ENCODE assay signal across 27 cellular contexts in the genomic region with DNA sequence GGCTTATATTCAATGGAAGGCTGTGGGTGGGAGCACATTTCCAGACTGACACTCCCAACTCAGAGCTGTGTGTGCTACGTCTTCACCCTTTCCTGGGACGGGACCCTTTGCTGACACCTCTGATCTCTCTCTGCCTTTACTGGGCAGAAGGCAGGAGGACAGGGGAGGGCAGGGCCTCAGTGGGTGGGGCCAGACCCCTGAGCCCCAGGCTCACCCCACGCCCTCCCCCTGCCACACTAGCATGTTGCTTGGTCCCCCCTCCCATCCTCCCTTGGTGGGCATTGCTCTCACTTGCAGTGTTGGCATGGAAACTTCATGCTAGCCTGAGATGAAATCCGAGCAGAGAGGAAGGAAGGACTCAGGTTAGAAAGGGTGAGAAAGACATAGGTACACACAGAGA. TPM values are rescaled to one million over a fixed set of nuclear protein-coding genes. Genes with fewer than 3 reads are reported as not detected.
DNase-seq lines count a peak whose midpoint lies in the region; ATAC-seq, FAIRE-seq and TF ChIP-seq lines count a peak whose summit lies in the region.
"Had no signal": no experiment of that assay in that cellular context is flagged by ENCODE, and none has a peak within 500 bp of the region (broad histone marks: within the 10 kb centered on the region; RNA-seq: fewer than 3 reads in every experiment).

No MANE protein-coding gene starts in this region.

- peaks cover 6% of the 10 kb centered on the region for H3K27me3 Mint-ChIP-seq in activated T-cell treated with anti-CD3 and anti-CD28 coated beads, Interleukin-2, amount 50 U/mL, for 24 hours
- H3K27me3 Mint-ChIP-seq: CD4-positive, alpha-beta memory T cell had no signal

- H3K36me3 ChIP-seq in colonic mucosa: no peaks in the 10 kb centered on the region

- H3K4me1 ChIP-seq in colonic mucosa: no peaks in the 10 kb centered on the region
- H3K4me1 ChIP-seq: A549 had no signal

- intact Hi-C loops in colonic mucosa (cut with DNase I): no loop called here

- H3K4me1 Mint-ChIP-seq in activated T-cell treated with anti-CD3 and anti-CD28 coated beads, Interleukin-2, amount 50 U/mL, for 24 hours (ENCODE audit: low read depth): peaks cover 11% of the 10 kb centered on the region

- no peaks in the 10 kb centered on the region for H3K9me3 Mint-ChIP-seq in activated T-cell treated with anti-CD3 and anti-CD28 coated beads, Interleukin-2, amount 50 U/mL, for 24 hours
- H3K9me3 Mint-ChIP-seq: CD4-positive, alpha-beta memory T cell had no signal

- no peaks in the 10 kb centered on the region for H3K9me3 ChIP-seq in colonic mucosa
- H3K9me3 ChIP-seq: A549; BLaER1 treated with 17β-estradiol and CSF1 and Interleukin-3, amounts not matched to agents 10 nM and 100 nM had no signal

- H3K4me3 ChIP-seq in colonic mucosa: no peak overlapping the region
- H3K4me3 ChIP-seq: A549; BLaER1 treated with 17β-estradiol and CSF1 and Interleukin-3, amounts not matched to agents 10 nM and 100 nM had no signal

- no peak for DNase-seq in activated T-cell treated with anti-CD3 and anti-CD28 coated beads, Interleukin-2, amount 50 U/mL, for 24 hours
- DNase-seq in activated T-cell treated with anti-CD3 and anti-CD28 coated beads, Interleukin-2, amount 50 U/mL, for 1 hour: no peak
- DNase-seq in colonic mucosa: peak; percentile 3
- DNase-seq in left kidney (ENCODE audit: low read depth, low spot score): peak; percentile 35
- no peak for DNase-seq in frontal cortex (ENCODE audit: low spot score in 2 of 2)
- DNase-seq in germinal center (ENCODE audit: low spot score): no peak
- DNase-seq: AML-193; CD4-positive, alpha-beta memory T cell; DND-41; KBM-7; MV-4-11; NCI-H1105; NCI-H1436 treated with DMSO at 0.1 percent for 48 hours; NCI-H187 treated with DMSO at 0.1 percent for 48 hours; NCI-H446; NCI-H524 treated with DMSO at 0.1 percent for 48 hours; NCI-H774; SIG-M5 had no signal

- no peak for TF ChIP-seq CTCF in colonic mucosa (IDR thresholded peaks at IDR 0.05)

- no peak overlapping the region for H3K9ac ChIP-seq in colonic mucosa (ENCODE audit: low read depth in 2 of 2, low read length in 2 of 2)
- H3K9ac ChIP-seq: BLaER1 treated with 17β-estradiol and CSF1 and Interleukin-3, amounts not matched to agents 10 nM and 100 nM had no signal

- H3K36me3 Mint-ChIP-seq in activated T-cell treated with anti-CD3 and anti-CD28 coated beads, Interleukin-2, amount 50 U/mL, for 24 hours (ENCODE audit: low read depth): peaks cover 7% of the 10 kb centered on the region

- no peak for FAIRE-seq in frontal cortex (lab: Jason Lieb, UNC)
- FAIRE-seq: A549, GM19239, RCC 7860 had no signal

- H3K27ac Mint-ChIP-seq in activated T-cell treated with anti-CD3 and anti-CD28 coated beads, Interleukin-2, amount 50 U/mL, for 24 hours: peak overlapping the region; percentile 16

- no peaks in the 10 kb centered on the region for H3K27me3 ChIP-seq in colonic mucosa
- H3K27me3 ChIP-seq: BLaER1 treated with 17β-estradiol and CSF1 and Interleukin-3, amounts not matched to agents 10 nM and 100 nM had no signal

- ATAC-seq in GM19351 (IDR thresholded peaks at IDR 0.05; ENCODE audit: unreplicated experiment): no peak
- ATAC-seq: A549, HCT116 had no signal

- H3K27ac ChIP-seq in colonic mucosa: no peak overlapping the region
- H3K27ac ChIP-seq: A549; BLaER1 treated with 17β-estradiol and CSF1 and Interleukin-3, amounts not matched to agents 10 nM and 100 nM had no signal

- H3K4me3 Mint-ChIP-seq in activated T-cell treated with anti-CD3 and anti-CD28 coated beads, Interleukin-2, amount 50 U/mL, for 24 hours: no peak overlapping the region
- H3K4me3 Mint-ChIP-seq: CD4-positive, alpha-beta memory T cell had no signal

RNA-seq across cellular contexts. Expression of gene TMEM273, which starts 18.4 kb away (rescaled TPM):
- total RNA-seq in colonic mucosa (1 to 10 TPM; 3.4 to 5.1 TPM), frontal cortex (2.4 TPM)
- total RNA-seq: LHCN-M2, MCF 10A had no signal

RNA-seq across cellular contexts. Expression of gene FAM170B, which starts 36.0 kb away (rescaled TPM):
- not detected for total RNA-seq in colonic mucosa
- total RNA-seq in frontal cortex: not detected
- total RNA-seq: CD4-positive, alpha-beta memory T cell; H4; LHCN-M2; MCF 10A had no signal

RNA-seq across cellular contexts. Expression of gene VSTM4, which starts 54.5 kb away (rescaled TPM):
- 1 to 10 TPM; 1.2 to 3.1 TPM for total RNA-seq in colonic mucosa
- 2.4 TPM for total RNA-seq in frontal cortex
- total RNA-seq: CD4-positive, alpha-beta memory T cell; MCF 10A had no signal

Comparison
In these comparisons a context has a peak if more than half of its experiments do, and no peak if none do; other contexts are left out.
1. DNase-seq: peak in colonic mucosa (single experiment) and left kidney (single experiment); none in activated T-cell treated with anti-CD3 and anti-CD28 coated beads, Interleukin-2, amount 50 U/mL, for 24 hours (single experiment), activated T-cell treated with anti-CD3 and anti-CD28 coated beads, Interleukin-2, amount 50 U/mL, for 1 hour (single experiment), frontal cortex (0 of 2) and germinal center (single experiment).